Comparison of ENCODE assay signal across 8 cellular contexts in genomic region chr17:45060382-45060823, GRCh38. TPM values are rescaled to one million over a fixed set of nuclear protein-coding genes. Genes with fewer than 3 reads are reported as not detected.
DNase-seq lines count a peak whose midpoint lies in the region; ATAC-seq and TF ChIP-seq lines count a peak whose summit lies in the region.

No MANE protein-coding gene starts in this region.

- no peak for TF ChIP-seq CTCF in vagina (IDR thresholded peaks at IDR 0.05)

- H3K9ac ChIP-seq in BLaER1, result peak overlapping the region; percentile 90

- peak in 1 of 61 donors; percentile 55 for DNase-seq in caudate nucleus (lab: John Stamatoyannopoulos, UW)
- peak; percentile 12 for DNase-seq in mesenteric fat pad (ENCODE audit: low spot score)
- DNase-seq in vagina (ENCODE audit: extremely low spot score in 2 of 2), result no peak
- DNase-seq in H4 (ENCODE audit: low spot score), result no peak
- DNase-seq in NCI-H69 (lab: John Stamatoyannopoulos, UW), result no peak

- H3K4me1 ChIP-seq in BLaER1 (peaks cover 40% of the 10 kb centered on the region), vagina (peaks cover 54% of the 10 kb centered on the region)

- no peak for TF ChIP-seq POLR2A in vagina (IDR thresholded peaks at IDR 0.05)

- no peaks in the 10 kb centered on the region for H3K9me3 ChIP-seq in BLaER1
- no peaks in the 10 kb centered on the region for H3K9me3 ChIP-seq in vagina

- H3K4me2 ChIP-seq in BLaER1, result peak overlapping the region; percentile 81

- no peaks in the 10 kb centered on the region for H3K27me3 ChIP-seq in BLaER1
- H3K27me3 ChIP-seq in vagina, result no peaks in the 10 kb centered on the region

- H3K27ac ChIP-seq in BLaER1 (peak overlapping the region; percentile 91), caudate nucleus (ENCODE audit: low read depth, low read length) (peak overlapping the region; percentile 91), vagina (peak overlapping the region; percentile 93)

- peaks cover 33% of the 10 kb centered on the region for H4K20me1 ChIP-seq in BLaER1

- H3K4me3 ChIP-seq in BLaER1 (peak overlapping the region; percentile 78), vagina (peak overlapping the region; percentile 80 to 81)

- ATAC-seq in HG03280 (IDR thresholded peaks at IDR 0.05; ENCODE audit: unreplicated experiment) (peak; percentile 4), HG02623 (IDR thresholded peaks at IDR 0.05; ENCODE audit: unreplicated experiment) (no peak)

- intact Hi-C loops in vagina (cut with DNase I), result no loop called here

- H3K36me3 ChIP-seq in BLaER1, result peaks cover 17% of the 10 kb centered on the region; the same call in 1 of the 2 replicates
- no peaks in the 10 kb centered on the region for H3K36me3 ChIP-seq in vagina

RNA-seq across cellular contexts. Expression of gene NMT1, which starts 0.7 kb away (rescaled TPM):
- 118 TPM for total RNA-seq in mesenteric fat pad
- 49.4 TPM for total RNA-seq in vagina
- 119 and 163 TPM in 2 replicates for total RNA-seq in H4 (2014; rRNA removed; shearing (Covaris generic))

RNA-seq across cellular contexts. Expression of gene DCAKD, which starts 9.0 kb away (rescaled TPM):
- total RNA-seq in mesenteric fat pad, result 28.0 TPM
- 54.5 TPM for total RNA-seq in vagina
- total RNA-seq in H4 (2014; rRNA removed; shearing (Covaris generic)), result 29.3 and 39.8 TPM in 2 replicates
